In the genomic region with DNA sequence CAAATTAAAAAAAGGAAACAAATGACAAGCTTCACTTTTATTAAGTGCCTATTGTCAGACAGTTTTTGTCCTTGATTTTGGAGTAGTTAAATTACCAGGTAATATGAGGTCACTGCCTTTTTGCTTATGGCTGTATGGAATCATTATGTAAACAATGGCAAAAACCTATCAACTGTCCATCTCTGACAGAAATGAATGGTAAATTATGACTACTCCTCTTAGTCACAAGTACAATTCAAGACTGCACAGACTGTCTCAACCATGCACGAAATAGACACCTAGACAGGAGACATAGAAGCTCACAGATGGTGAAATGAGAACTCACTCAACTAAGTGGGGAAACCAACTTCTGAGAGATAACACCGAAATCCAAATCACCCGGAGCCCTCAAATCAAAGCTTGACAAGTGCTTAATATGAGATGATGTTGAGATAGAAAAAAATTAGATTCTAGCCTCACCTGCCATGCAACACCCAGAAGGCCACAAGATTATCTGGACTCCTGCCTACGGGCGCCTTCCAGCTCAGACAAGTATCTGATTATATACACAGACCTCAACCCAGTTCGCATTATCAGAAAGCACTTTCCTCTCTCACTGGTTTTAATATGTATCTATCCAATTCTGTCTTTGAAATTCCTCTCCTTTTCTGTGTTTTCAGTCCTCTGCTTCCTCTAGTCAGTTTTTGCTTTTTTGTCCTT, we compare ENCODE assay signal across 23 cellular contexts.
A peak's percentile ranks its signal among the peaks of the same experiment; 100 is the strongest.
DNase-seq lines count a peak whose midpoint lies in the region; ATAC-seq and TF ChIP-seq lines count a peak whose summit lies in the region.
"Had no signal": no experiment of that assay in that cellular context is flagged by ENCODE, and none has a peak within 500 bp of the region (broad histone marks: within the 10 kb centered on the region; RNA-seq: fewer than 3 reads in every experiment).

No MANE protein-coding gene starts in this region.

- WGBS in thyroid gland, 2 donors, result 89 to 95% methylated on average over 6 of the region's 6 CpGs

- no peak for TF ChIP-seq POLR2A in thyroid gland (IDR thresholded peaks at IDR 0.05)

- no peak overlapping the region for H3K4me3 ChIP-seq in thyroid gland (replicated peaks in 1 of 3)
- H3K4me3 ChIP-seq: esophagus squamous epithelium, gastrocnemius medialis, psoas muscle, upper lobe of left lung had no signal

- TF ChIP-seq CTCF in thyroid gland (IDR thresholded peaks at IDR 0.05), result no peak

- intact Hi-C loops in thyroid gland (cut with DNase I), result no loop called here

- peaks cover 8 to 20% of the 10 kb centered on the region in 2 donors for H3K4me1 ChIP-seq in thyroid gland
- H3K4me1 ChIP-seq: esophagus squamous epithelium, gastrocnemius medialis, psoas muscle, upper lobe of left lung had no signal

- no peaks in the 10 kb centered on the region for H3K36me3 ChIP-seq in thyroid gland
- H3K36me3 ChIP-seq: esophagus squamous epithelium, gastrocnemius medialis, neutrophil, upper lobe of left lung had no signal

- H3K27ac ChIP-seq in epithelial cell of prostate (peak overlapping the region; percentile 44), thyroid gland (peak overlapping the region in 2 of 3 donors; percentile 52 to 53)
- H3K27ac ChIP-seq: esophagus squamous epithelium, gastrocnemius medialis, KMS-11, neutrophil, psoas muscle, upper lobe of left lung had no signal

- no peak for ATAC-seq in GM18519 (IDR thresholded peaks at IDR 0.05; ENCODE audit: low FRiP score, unreplicated experiment)
- ATAC-seq: activated CD8-positive, alpha-beta T cell treated with anti-CD3 and anti-CD28 coated beads for 36 hours; effector memory CD8-positive, alpha-beta T cell; gastrocnemius medialis; left ventricle myocardium superior; psoas muscle had no signal

- H3K27me3 ChIP-seq in thyroid gland, result no peaks in the 10 kb centered on the region
- H3K27me3 ChIP-seq: esophagus squamous epithelium, gastrocnemius medialis, neutrophil, upper lobe of left lung had no signal

- H3K9me3 ChIP-seq in thyroid gland, result no peaks in the 10 kb centered on the region
- H3K9me3 ChIP-seq: esophagus squamous epithelium, gastrocnemius medialis, neutrophil, psoas muscle, upper lobe of left lung had no signal

- peak; percentile 8 for DNase-seq in NCI-H748 (lab: John Stamatoyannopoulos, UW; ENCODE audit: unreplicated experiment)
- DNase-seq in NCI-H748 treated with DMSO at 0.1 percent for 48 hours (lab: John Stamatoyannopoulos, UW), result no peak
- peak; percentile 46 to 59 for DNase-seq in NCI-H526 (lab: John Stamatoyannopoulos, UW)
- DNase-seq in epithelial cell of prostate (ENCODE audit: low read depth, low spot score), result peak; percentile 51
- DNase-seq in thyroid gland, result no peak
- DNase-seq in midbrain (lab: John Stamatoyannopoulos, UW), result no peak
- no peak for DNase-seq in mucosa of gallbladder (ENCODE audit: low spot score)
- DNase-seq: activated CD4-positive, CD25-positive, alpha-beta regulatory T cell treated with anti-CD3 and anti-CD28 coated beads, Interleukin-2, amount 50 U/mL, for 72 hours; activated CD8-positive, alpha-beta T cell treated with anti-CD3 and anti-CD28 coated beads for 36 hours; activated effector memory CD4-positive, alpha-beta T cell treated with Interleukin-2 at 50 U/mL for 16 hours; activated naive CD8-positive, alpha-beta T cell treated with anti-CD3 and anti-CD28 coated beads, Interleukin-2, amount 10 ng/mL, durations not matched to agents 7 days and 5 days; effector memory CD8-positive, alpha-beta T cell; esophagus squamous epithelium; gastrocnemius medialis; hypothalamus; left ventricle myocardium superior; NCI-H146; NK-92 treated with Interleukin-12 subunit alpha and Interleukin-12 subunit beta, amount 100 ng/mL, for 24 hours; psoas muscle; upper lobe of left lung had no signal

Comparison
In these comparisons a context has a peak if more than half of its experiments do, and no peak if none do; other contexts are left out.
1. DNase-seq: peak in NCI-H748 (single experiment), NCI-H526 (2 of 2) and epithelial cell of prostate (single experiment); none in NCI-H748 treated with DMSO at 0.1 percent for 48 hours (single experiment), thyroid gland (0 of 2), midbrain (single experiment) and mucosa of gallbladder (single experiment).